ENCODE assay signal across 8 cellular contexts in the genomic region with DNA sequence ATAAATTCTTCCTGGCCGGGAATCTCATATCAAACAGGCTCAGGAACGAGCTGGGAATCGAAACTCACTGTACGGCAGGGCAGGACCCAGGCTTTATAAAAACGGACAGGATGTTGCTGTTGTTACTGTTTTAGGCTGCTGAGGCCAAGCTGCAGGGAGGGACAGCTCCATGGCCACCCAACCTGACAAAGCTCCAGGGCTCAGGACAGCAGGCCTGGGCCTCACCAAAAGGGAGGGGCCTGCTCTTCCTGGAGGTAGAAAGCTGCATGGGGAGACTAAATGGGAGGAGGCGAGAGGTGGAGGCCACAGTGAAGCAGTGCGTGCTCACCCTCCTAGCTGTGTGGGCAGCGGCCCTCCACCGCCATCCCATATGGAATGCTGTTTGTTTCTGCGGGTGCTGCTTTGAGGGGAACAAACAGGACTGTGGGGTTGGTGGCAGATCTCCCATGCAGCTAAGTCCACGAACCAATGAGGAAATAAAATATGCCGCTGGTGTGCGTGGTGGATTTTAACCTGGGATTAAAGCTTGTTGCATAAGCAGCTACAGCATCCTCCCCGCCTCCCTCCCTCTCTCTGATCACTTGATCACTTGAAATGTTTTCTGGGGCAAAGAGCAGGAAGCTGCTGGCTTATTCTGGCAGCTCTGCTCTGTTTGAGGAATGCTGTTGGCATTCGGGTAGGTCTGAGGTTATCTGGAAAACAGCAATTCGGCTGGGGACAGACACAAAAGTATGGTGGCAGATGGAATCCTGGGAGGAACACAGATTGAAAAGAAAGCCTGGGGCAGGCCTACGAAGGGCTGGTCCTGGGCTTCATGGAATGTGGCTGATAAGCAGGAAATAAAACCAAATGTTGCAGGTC. TPM values are rescaled to one million over a fixed set of nuclear protein-coding genes. Genes with fewer than 3 reads are reported as not detected.
A peak's percentile ranks its signal among the peaks of the same experiment; 100 is the strongest.
DNase-seq lines count a peak whose midpoint lies in the region; ATAC-seq, FAIRE-seq and TF ChIP-seq lines count a peak whose summit lies in the region.

No MANE protein-coding gene starts in this region.

- H3K27me3 ChIP-seq in duodenal mucosa (ENCODE audit: control insufficient read depth in 1 of 2, insufficient read depth in 2 of 2, low read length in 2 of 2) (no peaks in the 10 kb centered on the region), lower lobe of right lung (ENCODE audit: low read depth) (no peaks in the 10 kb centered on the region)

- no peaks in the 10 kb centered on the region for H3K36me3 ChIP-seq in duodenal mucosa (ENCODE audit: control insufficient read depth in 1 of 2, insufficient read depth in 2 of 2, low read length in 2 of 2)
- no peaks in the 10 kb centered on the region for H3K36me3 ChIP-seq in lower lobe of right lung

- peak; percentile 81 for ATAC-seq in lower lobe of right lung

- H3K4me3 ChIP-seq in duodenal mucosa (ENCODE audit: low read depth in 1 of 2, low read length in 2 of 2) (peak overlapping the region; percentile 25 to 38), lower lobe of right lung (peak overlapping the region; percentile 36)

- FAIRE-seq in HTR-8/SVneo (lab: Jason Lieb, UNC), result peak; percentile 80

- H3K9ac ChIP-seq in duodenal mucosa (ENCODE audit: low read depth in 1 of 2, low read length in 2 of 2), result peak overlapping the region; percentile 65 to 79

- peak overlapping the region; percentile 87 for H3K27ac ChIP-seq in duodenal mucosa (ENCODE audit: low read depth, low read length)
- H3K27ac ChIP-seq in lower lobe of right lung, result peak overlapping the region; percentile 99
- peak overlapping the region; percentile 100 for H3K27ac ChIP-seq in temporal lobe (ENCODE audit: low read depth, low read length)

- H3K9me3 ChIP-seq in duodenal mucosa (ENCODE audit: control insufficient read depth in 1 of 2, low read length in 2 of 2) (no peaks in the 10 kb centered on the region), lower lobe of right lung (no peaks in the 10 kb centered on the region)

- TF ChIP-seq CTCF in lower lobe of right lung (IDR thresholded peaks at IDR 0.05), result no peak

- intact Hi-C loops in lower lobe of right lung (cut with DNase I), result no loop called here

- peaks cover 72 to 74% of the 10 kb centered on the region in 2 donors for H3K4me1 ChIP-seq in duodenal mucosa (ENCODE audit: control insufficient read depth in 1 of 2, insufficient read depth in 2 of 2, low read length in 2 of 2)
- peaks cover 91% of the 10 kb centered on the region for H3K4me1 ChIP-seq in lower lobe of right lung

- DNase-seq in Caki2 (ENCODE audit: low read depth) (peak; percentile 100), HTR-8/SVneo (ENCODE audit: insufficient read length, low spot score) (peak; percentile 90), SHP77 treated with DMSO at 0.1 percent for 48 hours (lab: John Stamatoyannopoulos, UW) (peak; percentile 58), lower lobe of right lung (peak; percentile 84), activated T-cell treated with anti-CD3 and anti-CD28 coated beads for 4 hours (no peak)
- no peak for DNase-seq in effector CD8-positive, alpha-beta T cell (lab: John Stamatoyannopoulos, UW)

- in situ Hi-C loops in Caki2 (cut with HindIII; ENCODE audit: low pct_unique_long_range_greater_than_20kb, low sequenced_read_pairs), result loop anchor here (25.0 kb wide), 1 partner anchor 147 kb away; no protein-coding TSS in a partner anchor

RNA-seq across cellular contexts. Expression of a gene that starts 2.4 kb away (rescaled TPM):
- 7.8 and 14.5 TPM in 2 replicates for total RNA-seq in Caki2 (2014; rRNA removed; shearing (Covaris generic); ENCODE audit: low replicate concordance)
- total RNA-seq in lower lobe of right lung (57.6 TPM), temporal lobe (32.2 TPM)

Comparison
In these comparisons a context has a peak if more than half of its experiments do, and no peak if none do; other contexts are left out.
1. DNase-seq: peak in Caki2 (single experiment), HTR-8/SVneo (single experiment), SHP77 treated with DMSO at 0.1 percent for 48 hours (single experiment) and lower lobe of right lung (single experiment); none in activated T-cell treated with anti-CD3 and anti-CD28 coated beads for 4 hours (single experiment) and effector CD8-positive, alpha-beta T cell (single experiment).
2. Peak in every context shown above with its lines, with median percentiles within 50 percentile points of each other: H3K27ac ChIP-seq.